ENCODE assay signal across 1 cellular context in genomic region chr11:44859528-44859925, GRCh38.
TF ChIP-seq lines count a peak whose summit lies in the region.

No MANE protein-coding gene starts in this region.

TF ChIP-seq in H1, 55 proteins besides CTCF, POLR2A, EP300 and RAD21:
- TF ChIP-seq USF2 (IDR thresholded peaks at IDR 0.05; ENCODE audit: low read length) (no peak), SUZ12 (IDR thresholded peaks at IDR 0.05; ENCODE audit: low read length) (no peak), BACH1 (IDR thresholded peaks at IDR 0.05; ENCODE audit: low read length) (no peak), YY1 (IDR thresholded peaks at IDR 0.05; ENCODE audit: low read depth, low read length) (no peak), SAP30 (IDR thresholded peaks at IDR 0.05; ENCODE audit: insufficient read depth, insufficient replicate concordance, low read length) (no peak), TAF7 (optimal IDR thresholded peaks at IDR 0.05; ENCODE audit: borderline replicate concordance, low read depth, low read length) (no peak), ATF3 (IDR thresholded peaks at IDR 0.05; ENCODE audit: insufficient read depth, low read depth, low read length) (no peak), BRCA1 (IDR thresholded peaks at IDR 0.05; ENCODE audit: low read depth, low read length) (no peak), KDM4A (IDR thresholded peaks at IDR 0.05; ENCODE audit: low read depth, low read length, severe bottlenecking) (no peak), BCL11A (IDR thresholded peaks at IDR 0.05; ENCODE audit: low read depth in 2 of 2, low read length in 2 of 2) (no peak), PHF8 (conservative IDR thresholded peaks at IDR 0.05; ENCODE audit: low read depth, low read length) (no peak), KDM5A (IDR thresholded peaks at IDR 0.05; ENCODE audit: low read length) (no peak), MAX (IDR thresholded peaks at IDR 0.05) (no peak), JUN (IDR thresholded peaks at IDR 0.05; ENCODE audit: low read depth, low read length) (no peak), ATF2 (IDR thresholded peaks at IDR 0.05; ENCODE audit: low read length) (no peak)
